22 cellular contexts compared by ENCODE assay signal in the genomic region with DNA sequence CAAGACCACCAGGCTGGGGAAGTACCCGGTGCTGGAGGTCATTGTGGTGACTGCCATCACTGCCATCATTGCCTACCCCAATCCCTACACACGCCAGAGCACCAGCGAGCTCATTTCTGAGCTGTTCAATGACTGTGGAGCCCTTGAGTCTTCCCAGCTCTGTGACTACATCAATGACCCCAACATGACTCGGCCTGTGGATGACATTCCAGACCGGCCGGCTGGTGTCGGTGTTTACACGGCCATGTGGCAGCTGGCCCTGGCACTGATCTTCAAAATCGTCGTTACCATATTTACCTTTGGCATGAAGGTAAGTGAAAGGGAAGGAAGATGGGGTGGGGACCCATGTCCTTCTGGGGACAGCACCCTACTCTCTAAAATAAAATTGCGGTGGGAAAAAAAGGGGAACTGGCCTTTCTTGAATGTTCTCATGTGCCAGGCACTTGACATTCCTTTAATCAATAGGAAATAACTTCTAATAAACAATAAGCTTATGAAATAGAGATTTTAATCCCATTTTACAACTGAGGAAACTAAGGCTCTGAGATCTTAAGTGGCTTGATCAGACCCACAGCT. TPM values are rescaled to one million over a fixed set of nuclear protein-coding genes. Genes with fewer than 3 reads are reported as not detected.
DNase-seq lines count a peak whose midpoint lies in the region; ATAC-seq and FAIRE-seq lines count a peak whose summit lies in the region.
"Had no signal": no experiment of that assay in that cellular context is flagged by ENCODE, and none has a peak within 500 bp of the region (broad histone marks: within the 10 kb centered on the region; RNA-seq: fewer than 3 reads in every experiment).

No MANE protein-coding gene starts in this region.

- H3K4me1 Mint-ChIP-seq in memory B cell = peaks cover 8% of the 10 kb centered on the region
- H3K4me1 Mint-ChIP-seq: CD4-positive, CD25-positive, alpha-beta regulatory T cell had no signal

- peak; percentile 4 for FAIRE-seq in GM19239 (lab: Jason Lieb, UNC)

- peak overlapping the region; percentile 87 for H3K27ac Mint-ChIP-seq in memory B cell
- H3K27ac Mint-ChIP-seq: CD4-positive, CD25-positive, alpha-beta regulatory T cell had no signal

- ATAC-seq in Right ventricle myocardium superior (ENCODE audit: poor library complexity) = peak; percentile 82
- no peak for ATAC-seq in left cardiac atrium
- peak; percentile 78 for ATAC-seq in memory B cell (ENCODE audit: low read depth)
- ATAC-seq in GM21717 (IDR thresholded peaks at IDR 0.05; ENCODE audit: unreplicated experiment) = no peak
- no peak for ATAC-seq in HG02885 (IDR thresholded peaks at IDR 0.05; ENCODE audit: poor library complexity, unreplicated experiment)
- ATAC-seq: PC-3 had no signal

- H3K4me3 Mint-ChIP-seq in memory B cell = peak overlapping the region; percentile 17
- H3K4me3 Mint-ChIP-seq: CD4-positive, CD25-positive, alpha-beta regulatory T cell had no signal

- peaks cover 16% of the 10 kb centered on the region for H3K36me3 Mint-ChIP-seq in memory B cell
- H3K36me3 Mint-ChIP-seq: CD4-positive, CD25-positive, alpha-beta regulatory T cell had no signal

- H3K9me3 Mint-ChIP-seq in memory B cell = no peaks in the 10 kb centered on the region

- DNase-seq in Right ventricle myocardium superior (no peak), left cardiac atrium (no peak), GM19239 (ENCODE audit: insufficient read length, low spot score) (no peak), cerebellar cortex (ENCODE audit: low spot score) (peak; percentile 12), memory B cell (ENCODE audit: low spot score in 2 of 2) (no peak)
- DNase-seq in activated CD8-positive, alpha-beta memory T cell treated with anti-CD3 and anti-CD28 coated beads for 24 hours = no peak
- DNase-seq: CD4-positive, CD25-positive, alpha-beta regulatory T cell; DMS53; GOT3; HCEC 1CT; Karpas-422; NCI-H1092; NCI-H1417 treated with DMSO at 0.1 percent for 48 hours; NCI-H1694 treated with DMSO at 0.1 percent for 48 hours; NCI-H2081 treated with DMSO at 0.1 percent for 48 hours; NCI-H2171; NCI-H226; NCI-H510A; NCI-H69; PC-3 had no signal

- intact Hi-C loops in Right ventricle myocardium superior (cut with DNase I) = no loop called here
- intact Hi-C loops in left cardiac atrium (cut with DNase I) = loop anchor here in 1 of 2 donors (5.0 kb wide), 1 partner anchor 119 kb away; no protein-coding TSS in a partner anchor

- no peaks in the 10 kb centered on the region for H3K27me3 Mint-ChIP-seq in memory B cell

RNA-seq across cellular contexts. Expression of a gene that starts 51.6 kb away (rescaled TPM):
- total RNA-seq in Right ventricle myocardium superior = 30.9 TPM
- total RNA-seq in left cardiac atrium = 10 to 100 TPM; 22.2 to 22.8 TPM

Comparison
In these comparisons a context has a peak if more than half of its experiments do, and no peak if none do; other contexts are left out.
1. ATAC-seq: peak in Right ventricle myocardium superior (single experiment) and memory B cell (single experiment); none in left cardiac atrium (0 of 2), GM21717 (single experiment) and HG02885 (single experiment).